1 cellular context compared by ENCODE assay signal in genomic region chr2:237384672-237385020, GRCh38.
TF ChIP-seq lines count a peak whose summit lies in the region.

No MANE protein-coding gene starts in this region.

TF ChIP-seq in IMR-90, 13 proteins besides CTCF, POLR2A, EP300 and RAD21 (continued from another document):
- TF ChIP-seq RCOR1 (IDR thresholded peaks at IDR 0.05; ENCODE audit: insufficient replicate concordance, low read length) (no peak), MAZ (IDR thresholded peaks at IDR 0.05; ENCODE audit: borderline replicate concordance, low read depth, low read length) (no peak), ELK1 (IDR thresholded peaks at IDR 0.05; ENCODE audit: borderline replicate concordance, low read depth, low read length) (no peak), CEBPB (IDR thresholded peaks at IDR 0.05; ENCODE audit: low read depth, low read length) (no peak), RFX5 (IDR thresholded peaks at IDR 0.05; ENCODE audit: low read depth, low read length) (no peak), BHLHE40 (IDR thresholded peaks at IDR 0.05; ENCODE audit: low read depth, low read length) (no peak), FOS (IDR thresholded peaks at IDR 0.05; ENCODE audit: low read depth, low read length) (no peak)
